ENCODE assay signal across 15 cellular contexts in genomic region chr5:137086289-137086838, GRCh38.
DNase-seq lines count a peak whose midpoint lies in the region; ATAC-seq and TF ChIP-seq lines count a peak whose summit lies in the region.
"Had no signal": no experiment of that assay in that cellular context is flagged by ENCODE, and none has a peak within 500 bp of the region (broad histone marks: within the 10 kb centered on the region; RNA-seq: fewer than 3 reads in every experiment).

No MANE protein-coding gene starts in this region.

- H3K79me1 ChIP-seq in mesendoderm (ENCODE audit: low read length): no peaks in the 10 kb centered on the region

- H3K4me3 ChIP-seq in mesendoderm (ENCODE audit: low read length) (no peak overlapping the region), testis (no peak overlapping the region)

- H3K27me3 Mint-ChIP-seq in HFFc6 (ENCODE audit: insufficient read depth) (peaks cover 2% of the 10 kb centered on the region; the same call in 1 of the 2 replicates), T-helper 17 cell (peaks cover 4% of the 10 kb centered on the region)

- intact Hi-C loops in testis (cut with DNase I; ENCODE audit: low total_unique reads): no loop called here

- peaks cover 6% of the 10 kb centered on the region for H3K4me1 Mint-ChIP-seq in HFFc6 (ENCODE audit: low read depth)
- H3K4me1 Mint-ChIP-seq in T-helper 17 cell: no peaks in the 10 kb centered on the region

- no peaks in the 10 kb centered on the region for H3K9me3 ChIP-seq in T-helper 17 cell (ENCODE audit: control insufficient read depth, low read length, poor library complexity, severe bottlenecking)
- H3K9me3 ChIP-seq in testis: no peaks in the 10 kb centered on the region

- H2BK120ac ChIP-seq in mesendoderm (ENCODE audit: low read depth, low read length): no peak overlapping the region

- H3K27ac ChIP-seq in mesendoderm (ENCODE audit: low read depth, low read length): no peak overlapping the region
- H3K27ac ChIP-seq in testis: no peak overlapping the region

- no CpG with 5 or more reads among the region's 7 CpGs for WGBS in mesendoderm (ENCODE audit: extremely low coverage, insufficient coverage, low lambda C conversion rate)
- 84 to 85% methylated on average over 6 to 7 of the region's 7 CpGs for WGBS in testis, 2 donors

- no peak overlapping the region for H4K5ac ChIP-seq in mesendoderm (ENCODE audit: low read length)

- H3K27me3 ChIP-seq in mesendoderm (ENCODE audit: insufficient read depth, low read length, poor library complexity): no peaks in the 10 kb centered on the region
- no peaks in the 10 kb centered on the region for H3K27me3 ChIP-seq in testis

- H3K9me3 Mint-ChIP-seq in HFFc6: no peaks in the 10 kb centered on the region

- no peak overlapping the region for H3K56ac ChIP-seq in mesendoderm (ENCODE audit: low read length)

- no peak for TF ChIP-seq POLR2A in testis (IDR thresholded peaks at IDR 0.05)

- H3K36me3 Mint-ChIP-seq in HFFc6 (ENCODE audit: low read depth) (no peaks in the 10 kb centered on the region), T-helper 17 cell (ENCODE audit: low read depth) (no peaks in the 10 kb centered on the region)

- no peak overlapping the region for H3K9ac ChIP-seq in mesendoderm (ENCODE audit: low read length)

- no peak overlapping the region for H3K4ac ChIP-seq in mesendoderm (ENCODE audit: low read depth, low read length)

- peak; percentile 33 for TF ChIP-seq CTCF in HFFc6 (IDR thresholded peaks at IDR 0.05)
- no peak for TF ChIP-seq CTCF in testis (IDR thresholded peaks at IDR 0.05)

- H3K23ac ChIP-seq in mesendoderm (ENCODE audit: low read length): no peak overlapping the region

- DNase-seq in Ammon's horn (ENCODE audit: low spot score) (peak; percentile 22), HFFc6 (no peak), T-helper 17 cell (no peak), mesendoderm (peak; percentile 38), testis (no peak)
- DNase-seq: DMS 273 treated with DMSO at 0.1 percent for 48 hours, GOT3, Kasumi-1, NCI-H1417, NCI-H1930, NCI-H526 had no signal

- no peaks in the 10 kb centered on the region for H3K36me3 ChIP-seq in mesendoderm (ENCODE audit: control insufficient read depth, insufficient read depth, low read length)
- H3K36me3 ChIP-seq in testis (ENCODE audit: low read depth, missing control alignments): no peaks in the 10 kb centered on the region

- peaks cover 6% of the 10 kb centered on the region for H3K4me1 ChIP-seq in mesendoderm (ENCODE audit: control insufficient read depth, low read depth, low read length)
- peaks cover 6% of the 10 kb centered on the region for H3K4me1 ChIP-seq in testis

- no peak overlapping the region for H2BK15ac ChIP-seq in mesendoderm (replicated peaks; ENCODE audit: low read depth)

- H2AK5ac ChIP-seq in mesendoderm (ENCODE audit: low read length): no peak overlapping the region

- no peak overlapping the region for H3K4me2 ChIP-seq in mesendoderm (ENCODE audit: low read length)

- H3K4me3 Mint-ChIP-seq in HFFc6 (no peak overlapping the region), T-helper 17 cell (no peak overlapping the region)

- H2BK5ac ChIP-seq in mesendoderm (ENCODE audit: low read length): no peak overlapping the region

- H3K27ac Mint-ChIP-seq in HFFc6 (no peak overlapping the region), T-helper 17 cell (peak overlapping the region; percentile 57)

- ATAC-seq in T-helper 17 cell (no peak), GM18909 (IDR thresholded peaks at IDR 0.05; ENCODE audit: poor library complexity, unreplicated experiment) (no peak), HG02642 (IDR thresholded peaks at IDR 0.05; ENCODE audit: poor library complexity, unreplicated experiment) (no peak)
- ATAC-seq: Panc1, Right ventricle myocardium inferior had no signal

- H4K8ac ChIP-seq in mesendoderm (ENCODE audit: low read depth, low read length): no peak overlapping the region

- no peak overlapping the region for H3K18ac ChIP-seq in mesendoderm (ENCODE audit: low read length)

- H3K79me2 ChIP-seq in mesendoderm (ENCODE audit: control insufficient read depth, insufficient read depth, low read length): no peaks in the 10 kb centered on the region

Comparison
In these comparisons a context has a peak if more than half of its experiments do, and no peak if none do; other contexts are left out.
1. DNase-seq: peak in Ammon's horn (single experiment) and mesendoderm (single experiment); none in HFFc6 (single experiment), T-helper 17 cell (0 of 3) and testis (single experiment).